ENCODE assay signal across 27 cellular contexts in genomic region chrX:47047989-47048388, GRCh38. TPM values are rescaled to one million over a fixed set of nuclear protein-coding genes. Genes with fewer than 3 reads are reported as not detected.
DNase-seq lines count a peak whose midpoint lies in the region; ATAC-seq, FAIRE-seq and TF ChIP-seq lines count a peak whose summit lies in the region.
"Had no signal": no experiment of that assay in that cellular context is flagged by ENCODE, and none has a peak within 500 bp of the region (broad histone marks: within the 10 kb centered on the region; RNA-seq: fewer than 3 reads in every experiment).

No MANE protein-coding gene starts in this region.

- H3K27ac ChIP-seq in cardiac muscle cell: no peak overlapping the region
- no peak overlapping the region for H3K27ac ChIP-seq in small intestine (ENCODE audit: low read depth in 1 of 2, low read length in 1 of 2)
- H3K27ac ChIP-seq: 22Rv1, RWPE1, skin epidermis had no signal

- H3K4me3 Mint-ChIP-seq in activated CD4-positive, alpha-beta T cell treated with anti-CD3 and anti-CD28 coated beads for 36 hours: no peak overlapping the region
- H3K4me3 Mint-ChIP-seq: activated CD4-positive, alpha-beta T cell treated with anti-CD3 and anti-CD28 coated beads, Interleukin-2, amount 10 ng/mL, durations not matched to agents 24 days and 14 days; activated T-cell treated with anti-CD3 and anti-CD28 coated beads, Interleukin-2, amount 50 U/mL, for 72 hours; CD8-positive, alpha-beta T cell; type B pancreatic cell had no signal

- no peaks in the 10 kb centered on the region for H3K9me3 ChIP-seq in cardiac muscle cell (ENCODE audit: low read depth)
- no peaks in the 10 kb centered on the region for H3K9me3 ChIP-seq in small intestine (ENCODE audit: control insufficient read depth, low read depth)

- H3K36me3 ChIP-seq in cardiac muscle cell: no peaks in the 10 kb centered on the region
- no peaks in the 10 kb centered on the region for H3K36me3 ChIP-seq in small intestine (ENCODE audit: control insufficient read depth in 2 of 2, insufficient read depth in 2 of 2, low read length in 2 of 2)

- ATAC-seq in HG03045 (IDR thresholded peaks at IDR 0.05; ENCODE audit: unreplicated experiment): no peak
- ATAC-seq in activated CD4-positive, alpha-beta T cell treated with anti-CD3 and anti-CD28 coated beads for 36 hours: no peak
- ATAC-seq: activated T-cell treated with anti-CD3 and anti-CD28 coated beads, Interleukin-2, amount 50 U/mL, for 72 hours; CD8-positive, alpha-beta T cell; esophagus mucosa; SK-N-SH treated with all-trans-retinoic acid at 6 μM for 48 hours had no signal

- H3K4me1 ChIP-seq in cardiac muscle cell (ENCODE audit: low read depth) (no peaks in the 10 kb centered on the region), small intestine (ENCODE audit: control insufficient read depth in 2 of 2, insufficient read depth in 1 of 2, low read depth in 1 of 2, low read length in 1 of 2) (no peaks in the 10 kb centered on the region)

- H3K4me3 ChIP-seq in cardiac muscle cell (no peak overlapping the region), cardiac fibroblast (replicated peaks in 1 of 2; ENCODE audit: low read depth in 2 of 2, low read length in 2 of 2) (no peak overlapping the region), small intestine (ENCODE audit: low read depth in 1 of 2, low read length in 2 of 2) (no peak overlapping the region)
- H3K4me3 ChIP-seq: skin epidermis had no signal

- no peaks in the 10 kb centered on the region for H3K36me3 Mint-ChIP-seq in activated CD4-positive, alpha-beta T cell treated with anti-CD3 and anti-CD28 coated beads for 36 hours (ENCODE audit: low read depth)
- H3K36me3 Mint-ChIP-seq: CD8-positive, alpha-beta T cell had no signal

- H3K27me3 ChIP-seq in cardiac muscle cell (no peaks in the 10 kb centered on the region), small intestine (ENCODE audit: control insufficient read depth in 2 of 2, insufficient read depth in 2 of 2, low read length in 2 of 2) (no peaks in the 10 kb centered on the region)

- peaks cover 5% of the 10 kb centered on the region for H3K9me3 Mint-ChIP-seq in activated CD4-positive, alpha-beta T cell treated with anti-CD3 and anti-CD28 coated beads for 36 hours (ENCODE audit: low read depth)

- H3K27me3 Mint-ChIP-seq in activated CD4-positive, alpha-beta T cell treated with anti-CD3 and anti-CD28 coated beads for 36 hours: no peaks in the 10 kb centered on the region
- H3K27me3 Mint-ChIP-seq: type B pancreatic cell had no signal

- intact Hi-C loops in cardiac septum (cut with DNase I): no loop called here
- intact Hi-C loops in activated CD4-positive, alpha-beta T cell treated with anti-CD3 and anti-CD28 coated beads for 36 hours (cut with DNase I, micrococcal nuclease): no loop called here

- no peak overlapping the region for H3K27ac Mint-ChIP-seq in activated CD4-positive, alpha-beta T cell treated with anti-CD3 and anti-CD28 coated beads for 36 hours
- H3K27ac Mint-ChIP-seq: activated CD4-positive, alpha-beta T cell treated with anti-CD3 and anti-CD28 coated beads, Interleukin-2, amount 10 ng/mL, durations not matched to agents 24 days and 14 days; activated T-cell treated with anti-CD3 and anti-CD28 coated beads, Interleukin-2, amount 50 U/mL, for 72 hours; CD8-positive, alpha-beta T cell; type B pancreatic cell had no signal

- DNase-seq in cardiac muscle cell (ENCODE audit: low read depth in 1 of 2, low spot score in 1 of 2) (peak; percentile 0 to 2), cardiac septum (ENCODE audit: low spot score) (no peak), cardiac fibroblast (ENCODE audit: low read depth in 2 of 2) (peak; percentile 0 to 6), iPS-NIHi11 (ENCODE audit: low spot score) (peak; percentile 4), small intestine (peak; percentile 70), GM13977 (ENCODE audit: low spot score) (no peak)
- DNase-seq in activated CD4-positive, alpha-beta T cell treated with anti-CD3 and anti-CD28 coated beads for 36 hours: no peak
- DNase-seq: activated CD4-positive, alpha-beta T cell treated with anti-CD3 and anti-CD28 coated beads, Interleukin-2, amount 10 ng/mL, durations not matched to agents 24 days and 14 days; activated naive CD4-positive, alpha-beta T cell treated with anti-CD3 and anti-CD28 coated beads, Interleukin-2, amount 50 U/mL, for 16 hours; activated T-cell treated with anti-CD3 and anti-CD28 coated beads, Interleukin-2, amount 50 U/mL, for 72 hours; CD8-positive, alpha-beta T cell; effector memory CD4-positive, alpha-beta T cell; mammary epithelial cell; NCI-H1092; NCI-H187 treated with DMSO at 0.1 percent for 48 hours; NCI-H2227 treated with DMSO at 0.1 percent for 48 hours; stimulated activated CD4-positive, alpha-beta T cell treated with anti-CD3 and anti-CD28 coated beads, Interleukin-1b, Interleukin-23, amount 100 ng/mL, for 48 hours; T-helper 2 cell had no signal

- in situ Hi-C loops in GM13977 (cut with MboI; ENCODE audit: low pct_unique_long_range_greater_than_20kb, low sequenced_read_pairs, unreplicated experiment): no loop called here

- no peak for FAIRE-seq in small intestine (lab: Jason Lieb, UNC)
- FAIRE-seq: colon, H1 had no signal

- TF ChIP-seq CTCF in cardiac muscle cell (IDR thresholded peaks at IDR 0.05; ENCODE audit: low read depth, low read length): no peak
- no peak for TF ChIP-seq CTCF in cardiac fibroblast (IDR thresholded peaks at IDR 0.05; ENCODE audit: low read depth, low read length)
- TF ChIP-seq CTCF in GM13977 (IDR thresholded peaks at IDR 0.05; ENCODE audit: extremely low read depth, insufficient read depth, missing control alignments): no peak

- no peaks in the 10 kb centered on the region for H3K4me1 Mint-ChIP-seq in activated CD4-positive, alpha-beta T cell treated with anti-CD3 and anti-CD28 coated beads for 36 hours
- H3K4me1 Mint-ChIP-seq: activated CD4-positive, alpha-beta T cell treated with anti-CD3 and anti-CD28 coated beads, Interleukin-2, amount 10 ng/mL, durations not matched to agents 24 days and 14 days had no signal

- CTCF ChIA-PET in activated CD4-positive, alpha-beta T cell treated with anti-CD3 and anti-CD28 coated beads for 36 hours (lab: Charles Lee): no interaction called here

- POLR2A ChIA-PET in activated CD4-positive, alpha-beta T cell treated with anti-CD3 and anti-CD28 coated beads for 36 hours (lab: Charles Lee): no interaction called here

- 21 to 47% (median 27%) methylated on average over 5 of the region's 5 CpGs for WGBS in small intestine, 3 donors

RNA-seq across cellular contexts. Expression of gene RGN, which starts 30.3 kb away (rescaled TPM):
- total RNA-seq in cardiac muscle cell: 5.7 and 15.4 TPM in 2 replicates
- polyA plus RNA-seq in cardiac muscle cell: 7.4 and 31.6 TPM in 2 replicates
- total RNA-seq in cardiac septum: 17.1 TPM
- polyA plus RNA-seq in small intestine: 10 to 100 TPM in 2 of 3 donors, 1 to 10 TPM in 1; 1.8 to 48.8 (median 17.3) TPM
- not detected for total RNA-seq in activated CD4-positive, alpha-beta T cell treated with anti-CD3 and anti-CD28 coated beads for 36 hours
- total RNA-seq: activated CD4-positive, alpha-beta T cell treated with anti-CD3 and anti-CD28 coated beads, Interleukin-2, amount 10 ng/mL, durations not matched to agents 24 days and 14 days; activated T-cell treated with anti-CD3 and anti-CD28 coated beads, Interleukin-2, amount 50 U/mL, for 72 hours; CD8-positive, alpha-beta T cell had no signal
- polyA plus RNA-seq: mammary epithelial cell had no signal

Comparison
In these comparisons a context has a peak if more than half of its experiments do, and no peak if none do; other contexts are left out.
1. DNase-seq: peak in cardiac muscle cell (2 of 2), cardiac fibroblast (2 of 2), iPS-NIHi11 (single experiment) and small intestine (single experiment); none in cardiac septum (single experiment), activated CD4-positive, alpha-beta T cell treated with anti-CD3 and anti-CD28 coated beads for 36 hours (single experiment) and GM13977 (single experiment).